In genomic region chr7:831596-832291, GRCh38 we compare ENCODE assay signal across 8 cellular contexts. TPM values are rescaled to one million over a fixed set of nuclear protein-coding genes. Genes with fewer than 3 reads are reported as not detected.
DNase-seq lines count a peak whose midpoint lies in the region; ATAC-seq, FAIRE-seq and TF ChIP-seq lines count a peak whose summit lies in the region.

No MANE protein-coding gene starts in this region.

- TF ChIP-seq CTCF in lung (IDR thresholded peaks at IDR 0.05; ENCODE audit: control extremely low read depth, extremely low read depth): no peak

- H3K4me1 ChIP-seq in lung (ENCODE audit: control insufficient read depth in 2 of 2, insufficient read depth in 2 of 2, low read length in 2 of 2) (peaks cover 9 to 23% of the 10 kb centered on the region in 2 donors), urinary bladder (ENCODE audit: insufficient read depth) (peaks cover 5% of the 10 kb centered on the region)

- H3K27ac ChIP-seq in cingulate gyrus (ENCODE audit: low read depth, low read length) (peak overlapping the region; percentile 78), lung (ENCODE audit: low read depth in 1 of 2, low read length in 1 of 2) (peak overlapping the region; percentile 93 to 96), urinary bladder (ENCODE audit: low read depth) (peak overlapping the region; percentile 79)

- peaks cover 0 to 11% of the 10 kb centered on the region in 2 donors for H3K36me3 ChIP-seq in lung (ENCODE audit: control insufficient read depth in 2 of 2, insufficient read depth in 2 of 2, low read length in 2 of 2)
- no peaks in the 10 kb centered on the region for H3K36me3 ChIP-seq in urinary bladder (ENCODE audit: insufficient read depth)

- FAIRE-seq in RCC 7860 (lab: Jason Lieb, UNC): peak; percentile 93

- peak; percentile 76 for ATAC-seq in HG02885 (IDR thresholded peaks at IDR 0.05; ENCODE audit: poor library complexity, unreplicated experiment)
- ATAC-seq in lung (ENCODE audit: insufficient read depth, low FRiP score): peak; percentile 60

- peak; percentile 31 for DNase-seq in stimulated activated CD4-positive, alpha-beta T cell treated with anti-CD3 and anti-CD28 coated beads, Interleukin-15, amount 100 ng/mL, for 24 hours
- no peak for DNase-seq in stimulated activated CD4-positive, alpha-beta T cell treated with anti-CD3 and anti-CD28 coated beads, Interleukin-12 subunit alpha, Interleukin-12 subunit beta, amount 100 ng/mL, for 4 hours
- peak; percentile 83 for DNase-seq in RCC 7860 (ENCODE audit: low spot score)
- no peak for DNase-seq in lung (ENCODE audit: low spot score)
- no peak for DNase-seq in activated effector memory CD4-positive, alpha-beta T cell treated with Interleukin-2 at 50 U/mL for 16 hours

- H3K4me3 ChIP-seq in lung (no peak overlapping the region), urinary bladder (ENCODE audit: low read depth, low read length) (peak overlapping the region; percentile 12)

- WGBS in lung, 2 donors: 10 to 15% methylated on average over 9 of the region's 9 CpGs
- 10% methylated on average over 9 of the region's 9 CpGs for WGBS in urinary bladder

- H3K9me3 ChIP-seq in lung (ENCODE audit: control insufficient read depth in 2 of 2, insufficient read depth in 1 of 2, low read length in 1 of 2): no peaks in the 10 kb centered on the region

- H3K27me3 ChIP-seq in lung (ENCODE audit: control insufficient read depth, insufficient read depth): no peaks in the 10 kb centered on the region

RNA-seq across cellular contexts. Expression of gene SUN1, which starts 0.5 kb away (rescaled TPM):
- total RNA-seq in lung (100 to 1,000 TPM; 133 to 349 TPM), urinary bladder (238 TPM)
- polyA plus RNA-seq in lung (10 to 100 TPM; 69.6 to 74.4 TPM), urinary bladder (103 TPM)

RNA-seq across cellular contexts. Expression of gene GET4, which starts 44.6 kb away (rescaled TPM):
- 10 to 100 TPM; 34.1 to 39.9 TPM for total RNA-seq in lung
- polyA plus RNA-seq in lung: 10 to 100 TPM; 40.1 to 41.8 TPM
- total RNA-seq in urinary bladder: 11.6 TPM
- 42.4 TPM for polyA plus RNA-seq in urinary bladder

Comparison
In these comparisons a context has a peak if more than half of its experiments do, and no peak if none do; other contexts are left out.
1. DNase-seq: peak in stimulated activated CD4-positive, alpha-beta T cell treated with anti-CD3 and anti-CD28 coated beads, Interleukin-15, amount 100 ng/mL, for 24 hours (single experiment) and RCC 7860 (single experiment); none in stimulated activated CD4-positive, alpha-beta T cell treated with anti-CD3 and anti-CD28 coated beads, Interleukin-12 subunit alpha, Interleukin-12 subunit beta, amount 100 ng/mL, for 4 hours (single experiment), lung (single experiment) and activated effector memory CD4-positive, alpha-beta T cell treated with Interleukin-2 at 50 U/mL for 16 hours (single experiment).
2. Peak in every context shown above with its lines, with median percentiles within 50 percentile points of each other: H3K27ac ChIP-seq.